ENCODE assay signal across 28 cellular contexts in the genomic region with DNA sequence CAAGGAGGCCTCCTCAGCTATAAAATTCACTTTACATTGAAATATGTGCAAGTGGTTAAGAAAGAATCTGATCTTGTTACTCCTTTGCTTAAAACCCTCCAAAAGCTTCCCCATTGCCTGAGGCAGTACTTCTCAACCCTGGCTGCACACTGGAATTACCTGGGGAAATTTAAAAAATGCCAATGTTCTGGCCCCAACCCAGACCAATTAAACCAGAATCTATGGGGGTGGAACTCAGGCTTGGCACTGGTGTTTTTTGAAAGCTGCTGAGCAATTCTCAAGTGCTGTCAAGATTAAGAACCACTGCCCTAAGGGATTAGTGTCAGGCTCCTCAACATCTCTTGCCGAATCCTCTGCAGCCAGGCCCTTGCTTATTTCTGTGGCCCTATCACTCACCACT.
DNase-seq lines count a peak whose midpoint lies in the region; ATAC-seq and TF ChIP-seq lines count a peak whose summit lies in the region.
"Had no signal": no experiment of that assay in that cellular context is flagged by ENCODE, and none has a peak within 500 bp of the region (broad histone marks: within the 10 kb centered on the region; RNA-seq: fewer than 3 reads in every experiment).

No MANE protein-coding gene starts in this region.

- no peak overlapping the region for H3K9ac ChIP-seq in neural cell (ENCODE audit: low read length)

- H3K36me3 Mint-ChIP-seq in brain = no peaks in the 10 kb centered on the region
- no peaks in the 10 kb centered on the region for H3K36me3 Mint-ChIP-seq in activated naive CD8-positive, alpha-beta T cell treated with anti-CD3 and anti-CD28 coated beads, Interleukin-2, amount 50 U/mL, for 24 hours (ENCODE audit: low read depth)
- H3K36me3 Mint-ChIP-seq: naive thymus-derived CD4-positive, alpha-beta T cell had no signal

- H3K27me3 Mint-ChIP-seq in brain = no peaks in the 10 kb centered on the region
- no peaks in the 10 kb centered on the region for H3K27me3 Mint-ChIP-seq in activated naive CD8-positive, alpha-beta T cell treated with anti-CD3 and anti-CD28 coated beads, Interleukin-2, amount 50 U/mL, for 24 hours
- H3K27me3 Mint-ChIP-seq: dendritic cell treated with granulocyte-macrophage colony-stimulating factor and Interleukin-4, amounts not matched to agents 40 ng/mL and 50 ng/mL, for 4 days; naive thymus-derived CD4-positive, alpha-beta T cell had no signal

- H3K4me3 Mint-ChIP-seq in brain = peak overlapping the region in 1 of 5 experiments; percentile 56
- no peak overlapping the region for H3K4me3 Mint-ChIP-seq in activated naive CD8-positive, alpha-beta T cell treated with anti-CD3 and anti-CD28 coated beads, Interleukin-2, amount 50 U/mL, for 24 hours
- H3K4me3 Mint-ChIP-seq: dendritic cell treated with granulocyte-macrophage colony-stimulating factor and Interleukin-4, amounts not matched to agents 40 ng/mL and 50 ng/mL, for 4 days; naive thymus-derived CD4-positive, alpha-beta T cell; T-helper 2 cell treated with Interferon-gamma antibody and Interleukin-4, amounts not matched to agents 5 μg/mL and 100 μg/mL, for 36 hours had no signal

- no peak for TF ChIP-seq EP300 in neural cell (conservative IDR thresholded peaks at IDR 0.05; ENCODE audit: poor library complexity, severe bottlenecking)

- H3K4me2 ChIP-seq in neural cell (ENCODE audit: low read length) = no peak overlapping the region
- H3K4me2 ChIP-seq: A549 had no signal

- H4K20me1 ChIP-seq in neural cell (ENCODE audit: insufficient read depth) = no peaks in the 10 kb centered on the region

- no peaks in the 10 kb centered on the region for H3K27me3 ChIP-seq in neural cell (ENCODE audit: insufficient read depth, low read depth, low read length)
- H3K27me3 ChIP-seq: heart left ventricle, pancreas had no signal

- intact Hi-C loops in posterior cingulate gyrus (cut with DNase I) = no loop called here

- H3K9me2 ChIP-seq in neural cell (ENCODE audit: insufficient read depth, low read length) = no peaks in the 10 kb centered on the region

- no peaks in the 10 kb centered on the region for H3K79me2 ChIP-seq in neural cell (replicated peaks; ENCODE audit: insufficient read depth, low read length)

- H3K4me1 Mint-ChIP-seq in brain = peaks cover 61% of the 10 kb centered on the region
- H3K4me1 Mint-ChIP-seq in activated naive CD8-positive, alpha-beta T cell treated with anti-CD3 and anti-CD28 coated beads, Interleukin-2, amount 50 U/mL, for 24 hours = no peaks in the 10 kb centered on the region

- H3K9me3 ChIP-seq in neural cell (ENCODE audit: low read length) = no peaks in the 10 kb centered on the region
- H3K9me3 ChIP-seq: A549, pancreas, thoracic aorta had no signal

- H3K9me3 Mint-ChIP-seq in brain = peaks cover 0 to 3% (median 0%) of the 10 kb centered on the region in 5 experiments
- H3K9me3 Mint-ChIP-seq in activated naive CD8-positive, alpha-beta T cell treated with anti-CD3 and anti-CD28 coated beads, Interleukin-2, amount 50 U/mL, for 24 hours = peaks cover 8% of the 10 kb centered on the region

- H3F3A ChIP-seq in neural cell (ENCODE audit: insufficient read depth, low read length, poor library complexity, severe bottlenecking) = no peaks in the 10 kb centered on the region

- H3K4me3 ChIP-seq in neural cell (ENCODE audit: low read length) = no peak overlapping the region
- H3K4me3 ChIP-seq: A549, heart left ventricle, pancreas, thoracic aorta had no signal

- peak; percentile 3 for DNase-seq in ELF-1 (ENCODE audit: low read depth, low spot score)
- peak; percentile 39 for DNase-seq in NCI-H226
- DNase-seq in GM19238 (ENCODE audit: insufficient read length, low spot score) = no peak
- no peak for DNase-seq in posterior cingulate gyrus
- DNase-seq in activated naive CD8-positive, alpha-beta T cell treated with anti-CD3 and anti-CD28 coated beads, Interleukin-2, amount 50 U/mL, for 24 hours = no peak
- DNase-seq: activated CD4-positive, alpha-beta T cell treated with anti-CD3 and anti-CD28 coated beads, Interleukin-2, amount 50 U/mL, for 48 hours; activated CD4-positive, CD25-positive, alpha-beta regulatory T cell treated with anti-CD3 and anti-CD28 coated beads, Interleukin-2, amount 50 U/mL, for 72 hours; activated T-cell treated with anti-CD3 and anti-CD28 coated beads, Interleukin-2, amount 50 U/mL, for 48 hours; foreskin fibroblast; heart left ventricle; Kasumi-1; naive thymus-derived CD4-positive, alpha-beta T cell; NCI-H1436; NCI-H446 treated with DMSO at 0.1 percent for 48 hours; NK-92 treated with Interleukin-12 subunit alpha and Interleukin-12 subunit beta, amount 100 ng/mL, for 24 hours; pancreas; right cardiac atrium; stimulated activated CD4-positive, alpha-beta T cell treated with anti-CD3 and anti-CD28 coated beads, Interleukin-1b, Interleukin-23, amount 100 ng/mL, for 48 hours; stimulated activated naive CD8-positive, alpha-beta T cell treated with anti-CD3 and anti-CD28 coated beads, Interleukin-15, Interleukin-2, amounts not matched to agents 100 U/mL and 50 U/mL, for 24 hours had no signal

- H2AFZ ChIP-seq in neural cell (ENCODE audit: low read depth, low read length) = no peak overlapping the region

- H3K27ac Mint-ChIP-seq in brain = peak overlapping the region; percentile 40 to 89 (median 68)
- no peak overlapping the region for H3K27ac Mint-ChIP-seq in activated naive CD8-positive, alpha-beta T cell treated with anti-CD3 and anti-CD28 coated beads, Interleukin-2, amount 50 U/mL, for 24 hours
- H3K27ac Mint-ChIP-seq: dendritic cell treated with granulocyte-macrophage colony-stimulating factor and Interleukin-4, amounts not matched to agents 40 ng/mL and 50 ng/mL, for 4 days; naive thymus-derived CD4-positive, alpha-beta T cell; T-helper 2 cell treated with Interferon-gamma antibody and Interleukin-4, amounts not matched to agents 5 μg/mL and 100 μg/mL, for 36 hours had no signal

- TF ChIP-seq CTCF in brain (conservative IDR thresholded peaks at IDR 0.05) (no peak), neural cell (IDR thresholded peaks at IDR 0.05; ENCODE audit: poor library complexity, severe bottlenecking) (no peak)

- no peak for ATAC-seq in GM18520 (IDR thresholded peaks at IDR 0.05; ENCODE audit: unreplicated experiment)
- no peak for ATAC-seq in activated naive CD8-positive, alpha-beta T cell treated with anti-CD3 and anti-CD28 coated beads, Interleukin-2, amount 50 U/mL, for 24 hours
- ATAC-seq: A549; esophagus mucosa; HCT116; heart left ventricle; naive thymus-derived CD4-positive, alpha-beta T cell; pancreas; right cardiac atrium; stimulated activated naive CD8-positive, alpha-beta T cell treated with anti-CD3 and anti-CD28 coated beads, Interleukin-15, Interleukin-2, amounts not matched to agents 100 U/mL and 50 U/mL, for 24 hours had no signal

- peak overlapping the region; percentile 39 for H3K27ac ChIP-seq in neural cell (ENCODE audit: low read length)
- H3K27ac ChIP-seq: A549, heart left ventricle, pancreas, thoracic aorta had no signal

- no peaks in the 10 kb centered on the region for H3K36me3 ChIP-seq in neural cell (ENCODE audit: insufficient read depth, low read length)
- H3K36me3 ChIP-seq: heart left ventricle, pancreas, thoracic aorta had no signal

- no peak for TF ChIP-seq RAD21 in neural cell (conservative IDR thresholded peaks at IDR 0.05)

TF ChIP-seq in neural cell, 6 proteins besides CTCF, POLR2A, EP300 and RAD21:
- TF ChIP-seq SMC3 (conservative IDR thresholded peaks at IDR 0.05; ENCODE audit: poor library complexity) (no peak), POLR2AphosphoS5 (IDR thresholded peaks at IDR 0.05) (no peak), EZH2 (IDR thresholded peaks at IDR 0.05; ENCODE audit: borderline replicate concordance, insufficient read depth, low read length, poor library complexity, severe bottlenecking) (no peak), REST (IDR thresholded peaks at IDR 0.05; ENCODE audit: borderline replicate concordance) (no peak), MXI1 (conservative IDR thresholded peaks at IDR 0.05; ENCODE audit: poor library complexity, severe bottlenecking) (no peak), TAF1 (IDR thresholded peaks at IDR 0.05; ENCODE audit: low read depth) (no peak)

Comparison
In these comparisons a context has a peak if more than half of its experiments do, and no peak if none do; other contexts are left out.
1. DNase-seq: peak in ELF-1 (single experiment) and NCI-H226 (single experiment); none in GM19238 (single experiment), posterior cingulate gyrus (0 of 10) and activated naive CD8-positive, alpha-beta T cell treated with anti-CD3 and anti-CD28 coated beads, Interleukin-2, amount 50 U/mL, for 24 hours (single experiment).